In genomic region chr4:165248904-165249303, GRCh38 we compare ENCODE assay signal across 7 cellular contexts. TPM values are rescaled to one million over a fixed set of nuclear protein-coding genes. Genes with fewer than 3 reads are reported as not detected.
A peak's percentile ranks its signal among the peaks of the same experiment; 100 is the strongest.
DNase-seq lines count a peak whose midpoint lies in the region; ATAC-seq lines count a peak whose summit lies in the region.
"Not testable (repeated sequence)": the region's sequence is repeated elsewhere in the genome, so short reads cannot be mapped to it uniquely, and the experiment has no call there.

No MANE protein-coding gene starts in this region.

- intact Hi-C loops in activated CD4-positive, alpha-beta T cell treated with anti-CD3 and anti-CD28 coated beads for 36 hours (cut with DNase I, micrococcal nuclease): not testable (repeated sequence)
- intact Hi-C loops in activated T-helper 1 cell treated with anti-CD3 and anti-CD28 coated beads, Interleukin-12 subunit alpha, Interleukin-12 subunit beta, Interleukin-2, Interleukin-4 antibody, amounts not matched to agents 30 ng/mL and 10 ng/mL and 1 ng/mL, durations not matched to agents 14 hours and 24 hours and 36 hours (cut with micrococcal nuclease): loop anchor here (2.0 kb wide), 1 partner anchor 44 kb away; no protein-coding TSS in a partner anchor

- not testable (repeated sequence) for H3K4me3 Mint-ChIP-seq in activated CD4-positive, alpha-beta T cell treated with anti-CD3 and anti-CD28 coated beads for 36 hours; activated T-helper 1 cell treated with anti-CD3 and anti-CD28 coated beads, Interleukin-12 subunit alpha, Interleukin-12 subunit beta, Interleukin-2, Interleukin-4 antibody, amounts not matched to agents 30 ng/mL and 10 ng/mL and 1 ng/mL, durations not matched to agents 14 hours and 24 hours and 36 hours; natural killer cell treated with Interleukin-12 subunit alpha and Interleukin-12 subunit beta and Interleukin-15 and Interleukin-18, amount 100 ng/mL, for 72 hours

- POLR2A ChIA-PET in activated CD4-positive, alpha-beta T cell treated with anti-CD3 and anti-CD28 coated beads for 36 hours (lab: Charles Lee): not testable (repeated sequence)

- peak; percentile 32 for DNase-seq in HT1080 (ENCODE audit: low read depth)
- DNase-seq in activated CD4-positive, alpha-beta T cell treated with anti-CD3 and anti-CD28 coated beads for 36 hours: peak; percentile 39
- DNase-seq in activated T-helper 1 cell treated with anti-CD3 and anti-CD28 coated beads, Interleukin-12 subunit alpha, Interleukin-12 subunit beta, Interleukin-2, Interleukin-4 antibody, amounts not matched to agents 30 ng/mL and 10 ng/mL and 1 ng/mL, durations not matched to agents 14 hours and 24 hours and 36 hours (ENCODE audit: low spot score); natural killer cell treated with Interleukin-12 subunit alpha and Interleukin-12 subunit beta and Interleukin-15 and Interleukin-18, amount 100 ng/mL, for 72 hours (ENCODE audit: low spot score): not testable (repeated sequence)
- DNase-seq in amniotic epithelial cell (ENCODE audit: low read depth): peak; percentile 83
- DNase-seq in epithelial cell of prostate (ENCODE audit: low read depth, low spot score): peak; percentile 56
- peak; percentile 7 for DNase-seq in stimulated activated CD4-positive, alpha-beta T cell treated with anti-CD3 and anti-CD28 coated beads, Interleukin-4, amount 100 ng/mL, for 24 hours

- not testable (repeated sequence) for H3K9me3 Mint-ChIP-seq in activated CD4-positive, alpha-beta T cell treated with anti-CD3 and anti-CD28 coated beads for 36 hours (ENCODE audit: low read depth); activated T-helper 1 cell treated with anti-CD3 and anti-CD28 coated beads, Interleukin-12 subunit alpha, Interleukin-12 subunit beta, Interleukin-2, Interleukin-4 antibody, amounts not matched to agents 30 ng/mL and 10 ng/mL and 1 ng/mL, durations not matched to agents 14 hours and 24 hours and 36 hours; natural killer cell treated with Interleukin-12 subunit alpha and Interleukin-12 subunit beta and Interleukin-15 and Interleukin-18, amount 100 ng/mL, for 72 hours

- H3K4me1 Mint-ChIP-seq in activated CD4-positive, alpha-beta T cell treated with anti-CD3 and anti-CD28 coated beads for 36 hours: peaks cover 12% of the 10 kb centered on the region
- peaks cover 10% of the 10 kb centered on the region for H3K4me1 Mint-ChIP-seq in activated T-helper 1 cell treated with anti-CD3 and anti-CD28 coated beads, Interleukin-12 subunit alpha, Interleukin-12 subunit beta, Interleukin-2, Interleukin-4 antibody, amounts not matched to agents 30 ng/mL and 10 ng/mL and 1 ng/mL, durations not matched to agents 14 hours and 24 hours and 36 hours (ENCODE audit: low read depth)
- peaks cover 0 to 11% of the 10 kb centered on the region in 2 donors for H3K4me1 Mint-ChIP-seq in natural killer cell treated with Interleukin-12 subunit alpha and Interleukin-12 subunit beta and Interleukin-15 and Interleukin-18, amount 100 ng/mL, for 72 hours (ENCODE audit: low read depth in 2 of 2)

- peak; percentile 85 for ATAC-seq in activated CD4-positive, alpha-beta T cell treated with anti-CD3 and anti-CD28 coated beads for 36 hours
- peak; percentile 38 to 50 for ATAC-seq in natural killer cell treated with Interleukin-12 subunit alpha and Interleukin-12 subunit beta and Interleukin-15 and Interleukin-18, amount 100 ng/mL, for 72 hours

- not testable (repeated sequence) for H3K27me3 Mint-ChIP-seq in activated CD4-positive, alpha-beta T cell treated with anti-CD3 and anti-CD28 coated beads for 36 hours; activated T-helper 1 cell treated with anti-CD3 and anti-CD28 coated beads, Interleukin-12 subunit alpha, Interleukin-12 subunit beta, Interleukin-2, Interleukin-4 antibody, amounts not matched to agents 30 ng/mL and 10 ng/mL and 1 ng/mL, durations not matched to agents 14 hours and 24 hours and 36 hours (ENCODE audit: insufficient read depth); natural killer cell treated with Interleukin-12 subunit alpha and Interleukin-12 subunit beta and Interleukin-15 and Interleukin-18, amount 100 ng/mL, for 72 hours

- peak overlapping the region; percentile 53 for H3K27ac ChIP-seq in epithelial cell of prostate

- peaks cover 16% of the 10 kb centered on the region for H3K36me3 Mint-ChIP-seq in activated CD4-positive, alpha-beta T cell treated with anti-CD3 and anti-CD28 coated beads for 36 hours (ENCODE audit: low read depth)
- peaks cover 24% of the 10 kb centered on the region for H3K36me3 Mint-ChIP-seq in activated T-helper 1 cell treated with anti-CD3 and anti-CD28 coated beads, Interleukin-12 subunit alpha, Interleukin-12 subunit beta, Interleukin-2, Interleukin-4 antibody, amounts not matched to agents 30 ng/mL and 10 ng/mL and 1 ng/mL, durations not matched to agents 14 hours and 24 hours and 36 hours (ENCODE audit: low read depth)
- H3K36me3 Mint-ChIP-seq in natural killer cell treated with Interleukin-12 subunit alpha and Interleukin-12 subunit beta and Interleukin-15 and Interleukin-18, amount 100 ng/mL, for 72 hours: not testable (repeated sequence)

- CTCF ChIA-PET in activated CD4-positive, alpha-beta T cell treated with anti-CD3 and anti-CD28 coated beads for 36 hours (lab: Charles Lee): interaction anchor here (0.6 kb wide), 1 partner anchor 40 kb away, joined by 3 read pairs; no protein-coding TSS in a partner anchor

- peak overlapping the region; percentile 52 for H3K27ac Mint-ChIP-seq in activated CD4-positive, alpha-beta T cell treated with anti-CD3 and anti-CD28 coated beads for 36 hours
- H3K27ac Mint-ChIP-seq in activated T-helper 1 cell treated with anti-CD3 and anti-CD28 coated beads, Interleukin-12 subunit alpha, Interleukin-12 subunit beta, Interleukin-2, Interleukin-4 antibody, amounts not matched to agents 30 ng/mL and 10 ng/mL and 1 ng/mL, durations not matched to agents 14 hours and 24 hours and 36 hours: peak overlapping the region; percentile 79
- H3K27ac Mint-ChIP-seq in natural killer cell treated with Interleukin-12 subunit alpha and Interleukin-12 subunit beta and Interleukin-15 and Interleukin-18, amount 100 ng/mL, for 72 hours: not testable (repeated sequence)

RNA-seq across cellular contexts. Expression of gene KLHL2, which starts 41.5 kb away (rescaled TPM):
- total RNA-seq in HT1080 (2014; rRNA removed; shearing (Covaris generic)): 19.9 and 20.1 TPM in 2 replicates
- polyA plus RNA-seq in HT1080 (2015; cell fraction: cytosol; rRNA removed): 19.0 and 27.9 TPM in 2 replicates
- 14.0 and 24.2 TPM in 2 replicates for polyA plus RNA-seq in HT1080 (2015; cell fraction: nucleus; rRNA removed)
- total RNA-seq in activated CD4-positive, alpha-beta T cell treated with anti-CD3 and anti-CD28 coated beads for 36 hours: 10 to 100 TPM; 20.9 to 22.1 TPM
- 38.6 and 40.6 TPM in 2 replicates for total RNA-seq in activated T-helper 1 cell treated with anti-CD3 and anti-CD28 coated beads, Interleukin-12 subunit alpha, Interleukin-12 subunit beta, Interleukin-2, Interleukin-4 antibody, amounts not matched to agents 30 ng/mL and 10 ng/mL and 1 ng/mL, durations not matched to agents 14 hours and 24 hours and 36 hours
- total RNA-seq in natural killer cell treated with Interleukin-12 subunit alpha and Interleukin-12 subunit beta and Interleukin-15 and Interleukin-18, amount 100 ng/mL, for 72 hours: 10 to 100 TPM; 53.7 to 80.1 TPM
